ENCODE assay signal across 15 cellular contexts in genomic region chr15:73813071-73813470, GRCh38. TPM values are rescaled to one million over a fixed set of nuclear protein-coding genes. Genes with fewer than 3 reads are reported as not detected.
DNase-seq lines count a peak whose midpoint lies in the region; TF ChIP-seq lines count a peak whose summit lies in the region.
"Had no signal": no experiment of that assay in that cellular context is flagged by ENCODE, and none has a peak within 500 bp of the region (broad histone marks: within the 10 kb centered on the region; RNA-seq: fewer than 3 reads in every experiment).

No MANE protein-coding gene starts in this region.

- intact Hi-C loops in posterior cingulate gyrus (cut with DNase I): no loop called here

- H3K36me3 Mint-ChIP-seq in nephron (ENCODE audit: low read depth): no peaks in the 10 kb centered on the region
- H3K36me3 Mint-ChIP-seq: CD4-positive, CD25-positive, alpha-beta regulatory T cell; CD8-positive, alpha-beta memory T cell; IgD-negative memory B cell had no signal

- no peak for TF ChIP-seq CTCF in nephron (IDR thresholded peaks at IDR 0.05; ENCODE audit: unreplicated experiment in 3 of 3)

- H3K4me1 Mint-ChIP-seq in nephron: peaks cover 21% of the 10 kb centered on the region
- H3K4me1 Mint-ChIP-seq: CD4-positive, CD25-positive, alpha-beta regulatory T cell; CD8-positive, alpha-beta memory T cell; IgD-negative memory B cell had no signal

- DNase-seq in NCI-H446 (lab: John Stamatoyannopoulos, UW) (peak; percentile 86 to 94), cerebellum (ENCODE audit: low spot score) (peak; percentile 88), DMS114 treated with DMSO at 0.1 percent for 48 hours (lab: John Stamatoyannopoulos, UW; ENCODE audit: unreplicated experiment) (no peak), nucleus accumbens (lab: John Stamatoyannopoulos, UW) (no peak), posterior cingulate gyrus (no peak)
- DNase-seq: ACHN; BE2C; CD4-positive, CD25-positive, alpha-beta regulatory T cell; CD8-positive, alpha-beta memory T cell; COR-L47; DMS 273 treated with DMSO at 0.1 percent for 48 hours; GDM1 had no signal

- peak overlapping the region; percentile 52 to 76 (median 64) for H3K27ac Mint-ChIP-seq in nephron
- H3K27ac Mint-ChIP-seq: CD4-positive, CD25-positive, alpha-beta regulatory T cell; CD8-positive, alpha-beta memory T cell; IgD-negative memory B cell had no signal

- no peaks in the 10 kb centered on the region for H3K9me3 Mint-ChIP-seq in nephron
- H3K9me3 Mint-ChIP-seq: CD8-positive, alpha-beta memory T cell; IgD-negative memory B cell had no signal

- no peak overlapping the region for H3K4me3 Mint-ChIP-seq in nephron
- H3K4me3 Mint-ChIP-seq: CD4-positive, CD25-positive, alpha-beta regulatory T cell; CD8-positive, alpha-beta memory T cell; IgD-negative memory B cell had no signal

- H3K27me3 Mint-ChIP-seq in nephron (ENCODE audit: low read depth): peaks cover 29% of the 10 kb centered on the region
- H3K27me3 Mint-ChIP-seq: CD4-positive, CD25-positive, alpha-beta regulatory T cell had no signal

RNA-seq across cellular contexts. Expression of gene INSYN1, which starts 59.9 kb away (rescaled TPM):
- total RNA-seq in cerebellum: 22.9 TPM
- total RNA-seq: CD4-positive, CD25-positive, alpha-beta regulatory T cell; CD8-positive, alpha-beta memory T cell; HepG2 had no signal

Comparison
In these comparisons a context has a peak if more than half of its experiments do, and no peak if none do; other contexts are left out.
1. DNase-seq: peak in NCI-H446 (2 of 2) and cerebellum (single experiment); none in DMS114 treated with DMSO at 0.1 percent for 48 hours (single experiment), nucleus accumbens (0 of 56) and posterior cingulate gyrus (0 of 10).